14 cellular contexts compared by ENCODE assay signal in genomic region chr22:22260586-22260985, GRCh38. TPM values are rescaled to one million over a fixed set of nuclear protein-coding genes. Genes with fewer than 3 reads are reported as not detected.
"Had no signal": no experiment of that assay in that cellular context is flagged by ENCODE, and none has a peak within 500 bp of the region (broad histone marks: within the 10 kb centered on the region; RNA-seq: fewer than 3 reads in every experiment).

No MANE protein-coding gene starts in this region.

RNA-seq across cellular contexts. Expression of gene VPREB1, which starts 16.0 kb away (rescaled TPM):
- total RNA-seq: activated B cell treated with CpG ODN at 0.5 μM for 24 hours; activated CD4-positive, alpha-beta memory T cell treated with anti-CD3 and anti-CD28 coated beads for 36 hours; activated CD4-positive, alpha-beta memory T cell treated with anti-CD3 and anti-CD28 coated beads, Interleukin-2, amount 10 ng/mL, durations not matched to agents 7 days and 5 days; activated CD4-positive, alpha-beta T cell treated with anti-CD3 and anti-CD28 coated beads for 36 hours; activated CD4-positive, alpha-beta T cell treated with anti-CD3 and anti-CD28 coated beads, Interleukin-2, amount 10 ng/mL, durations not matched to agents 7 days and 5 days; activated CD8-positive, alpha-beta memory T cell treated with anti-CD3 and anti-CD28 coated beads for 36 hours; activated CD8-positive, alpha-beta memory T cell treated with anti-CD3 and anti-CD28 coated beads, Interleukin-2, amount 10 ng/mL, durations not matched to agents 7 days and 5 days; activated CD8-positive, alpha-beta T cell treated with anti-CD3 and anti-CD28 coated beads for 36 hours; activated CD8-positive, alpha-beta T cell treated with anti-CD3 and anti-CD28 coated beads, Interleukin-2, amount 10 ng/mL, durations not matched to agents 7 days and 5 days; T-cell; T-helper 1 cell treated with Interleukin-12 subunit alpha and Interleukin-12 subunit beta and Interleukin-4 antibody, amounts not matched to agents 30 ng/mL and 1 ng/mL, for 36 hours; T-helper 17 cell; T-helper 2 cell treated with Interferon-gamma antibody and Interleukin-4, amounts not matched to agents 100 ng/mL and 5 ng/mL, for 36 hours; WTC11 had no signal
